17 cellular contexts compared by ENCODE assay signal in the genomic region with DNA sequence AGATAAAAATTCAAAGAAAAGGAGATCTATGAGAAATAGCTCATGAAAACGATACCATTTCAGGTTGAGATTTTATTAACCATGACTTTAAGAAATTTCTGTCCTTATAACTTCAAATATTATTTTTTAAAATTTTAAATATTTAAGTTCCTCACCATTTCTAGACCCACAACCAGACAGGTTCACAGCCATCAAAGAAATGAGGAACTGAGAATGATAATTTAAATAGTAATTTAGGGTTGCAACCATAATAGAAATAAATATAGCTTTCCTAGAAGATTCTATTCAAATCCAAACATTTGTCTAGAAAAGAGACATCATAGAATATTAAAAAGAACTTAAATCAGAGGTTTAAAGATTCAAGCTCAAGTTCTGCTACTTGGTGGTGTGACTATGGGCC.
"Had no signal": no experiment of that assay in that cellular context is flagged by ENCODE, and none has a peak within 500 bp of the region (broad histone marks: within the 10 kb centered on the region; RNA-seq: fewer than 3 reads in every experiment).

No MANE protein-coding gene starts in this region.

- H3K9me3 ChIP-seq: ascending aorta, breast epithelium, right atrium auricular region, transverse colon had no signal

- H3K4me3 ChIP-seq: ascending aorta, breast epithelium, right atrium auricular region, transverse colon had no signal

- DNase-seq: activated CD4-positive, alpha-beta memory T cell treated with anti-CD3 and anti-CD28 coated beads, Interleukin-2, amount 10 ng/mL, durations not matched to agents 7 days and 5 days; activated CD4-positive, alpha-beta T cell treated with anti-CD3 and anti-CD28 coated beads for 4 hours; activated naive CD4-positive, alpha-beta T cell treated with anti-CD3 and anti-CD28 coated beads, Interleukin-2, amount 10 ng/mL, durations not matched to agents 7 days and 5 days; activated T-cell treated with anti-CD3 and anti-CD28 coated beads, Interleukin-2, amount 50 U/mL, for 24 hours; head of caudate nucleus; kidney glomerular epithelial cell; left ventricle myocardium superior; nucleus accumbens; posterior cingulate gyrus; stimulated activated CD4-positive, alpha-beta T cell treated with anti-CD3 and anti-CD28 coated beads, Interleukin-4, amount 100 ng/mL, for 24 hours; stimulated activated naive CD4-positive, alpha-beta T cell treated with Interleukin-2 at 50 U/mL for 16 hours; transverse colon had no signal

- H3K27ac ChIP-seq: ascending aorta, breast epithelium, right atrium auricular region, transverse colon had no signal

- H3K36me3 ChIP-seq: ascending aorta, breast epithelium, right atrium auricular region, transverse colon had no signal

- FAIRE-seq: frontal cortex had no signal

- H3K27me3 ChIP-seq: ascending aorta, breast epithelium, right atrium auricular region, transverse colon had no signal

- ATAC-seq: left ventricle myocardium superior, WTC11 had no signal

- H3K4me1 ChIP-seq: ascending aorta, breast epithelium had no signal
